ENCODE assay signal across 1 cellular context in genomic region chr10:69215405-69216176, GRCh38.
TF ChIP-seq lines count a peak whose summit lies in the region.

No MANE protein-coding gene starts in this region.

TF ChIP-seq in K562, 482 proteins besides CTCF, POLR2A, EP300 and RAD21 (continued from another document and continues in another):
- TF ChIP-seq DDX20 (tag; IDR thresholded peaks at IDR 0.05; ENCODE audit: low read depth) (peak; percentile 29; the same call in 1 of the 2 replicates), HDAC3 (IDR thresholded peaks at IDR 0.05; ENCODE audit: borderline replicate concordance, partially characterized antibody) (no peak), GTF3C2 (IDR thresholded peaks at IDR 0.05; ENCODE audit: borderline replicate concordance, extremely low read depth, insufficient read length) (no peak), SETDB1 (IDR thresholded peaks at IDR 0.05; ENCODE audit: low read length) (no peak), CBX1 (IDR thresholded peaks at IDR 0.05; ENCODE audit: low read depth) (no peak), EGR1 (conservative IDR thresholded peaks at IDR 0.05) (no peak), NEUROD1 (IDR thresholded peaks at IDR 0.05; ENCODE audit: borderline replicate concordance, low read depth, low read length, partially characterized antibody) (no peak), CSDE1 (IDR thresholded peaks at IDR 0.05) (no peak), ZNF717 (CRISPR knock-in tag; IDR thresholded peaks at IDR 0.05) (no peak), MAFF (IDR thresholded peaks at IDR 0.05; ENCODE audit: low read length) (peak; percentile 96), ZSCAN29 (IDR thresholded peaks at IDR 0.05) (no peak), MAZ (CRISPR knock-in tag; conservative IDR thresholded peaks at IDR 0.05 in 1 of 2, IDR thresholded peaks at IDR 0.05 in 1 of 2) (no peak), ZNF217 (CRISPR knock-in tag; IDR thresholded peaks at IDR 0.05) (no peak), MAFG (tag; conservative IDR thresholded peaks at IDR 0.05) (peak; percentile 92), ZNF639 (CRISPR knock-in tag; conservative IDR thresholded peaks at IDR 0.05 in 1 of 2, IDR thresholded peaks at IDR 0.05 in 1 of 2) (no peak), CBX5 (IDR thresholded peaks at IDR 0.05; ENCODE audit: borderline replicate concordance, low read depth) (no peak), DIDO1 (tag; IDR thresholded peaks at IDR 0.05; ENCODE audit: low read depth) (no peak), ZBED1 (IDR thresholded peaks at IDR 0.05) (no peak), DMBX1 (CRISPR knock-in tag; IDR thresholded peaks at IDR 0.05; ENCODE audit: borderline replicate concordance) (peak; percentile 6; the same call in 1 of the 2 replicates), DACH1 (IDR thresholded peaks at IDR 0.05; ENCODE audit: partially characterized antibody) (no peak), MGA (IDR thresholded peaks at IDR 0.05) (no peak), CBFA2T3 (IDR thresholded peaks at IDR 0.05) (no peak), ADNP (tag; IDR thresholded peaks at IDR 0.05) (peak; percentile 50; the same call in 1 of the 2 replicates), SREBF2 (CRISPR knock-in tag; IDR thresholded peaks at IDR 0.05) (no peak), E2F1 (CRISPR knock-in tag; IDR thresholded peaks at IDR 0.05) (no peak), CBX8 (IDR thresholded peaks at IDR 0.05; ENCODE audit: borderline replicate concordance, extremely low read depth, low read depth, low read length, poor library complexity, severe bottlenecking) (no peak), ZNF785 (CRISPR knock-in tag; IDR thresholded peaks at IDR 0.05) (no peak), SRSF1 (IDR thresholded peaks at IDR 0.05; ENCODE audit: low read depth, low read length) (no peak), NCOR1 (IDR thresholded peaks at IDR 0.05) (no peak), ZNF398 (CRISPR knock-in tag; IDR thresholded peaks at IDR 0.05) (no peak), MECOM (CRISPR knock-in tag; IDR thresholded peaks at IDR 0.05) (no peak), XRCC4 (IDR thresholded peaks at IDR 0.05; ENCODE audit: extremely low read depth, insufficient read depth, insufficient read length) (no peak), ZBTB9 (CRISPR knock-in tag; IDR thresholded peaks at IDR 0.05) (no peak), PKNOX1 (IDR thresholded peaks at IDR 0.05) (no peak; the same call in 1 of the 2 replicates), SP2 (IDR thresholded peaks at IDR 0.05; ENCODE audit: extremely low read depth, low read depth, low read length, poor library complexity, severe bottlenecking) (no peak), ZBTB43 (CRISPR knock-in tag; IDR thresholded peaks at IDR 0.05) (no peak), U2AF2 (optimal IDR thresholded peaks at IDR 0.05; ENCODE audit: low read depth, low read length) (no peak)
